8 cellular contexts compared by ENCODE assay signal in the genomic region with DNA sequence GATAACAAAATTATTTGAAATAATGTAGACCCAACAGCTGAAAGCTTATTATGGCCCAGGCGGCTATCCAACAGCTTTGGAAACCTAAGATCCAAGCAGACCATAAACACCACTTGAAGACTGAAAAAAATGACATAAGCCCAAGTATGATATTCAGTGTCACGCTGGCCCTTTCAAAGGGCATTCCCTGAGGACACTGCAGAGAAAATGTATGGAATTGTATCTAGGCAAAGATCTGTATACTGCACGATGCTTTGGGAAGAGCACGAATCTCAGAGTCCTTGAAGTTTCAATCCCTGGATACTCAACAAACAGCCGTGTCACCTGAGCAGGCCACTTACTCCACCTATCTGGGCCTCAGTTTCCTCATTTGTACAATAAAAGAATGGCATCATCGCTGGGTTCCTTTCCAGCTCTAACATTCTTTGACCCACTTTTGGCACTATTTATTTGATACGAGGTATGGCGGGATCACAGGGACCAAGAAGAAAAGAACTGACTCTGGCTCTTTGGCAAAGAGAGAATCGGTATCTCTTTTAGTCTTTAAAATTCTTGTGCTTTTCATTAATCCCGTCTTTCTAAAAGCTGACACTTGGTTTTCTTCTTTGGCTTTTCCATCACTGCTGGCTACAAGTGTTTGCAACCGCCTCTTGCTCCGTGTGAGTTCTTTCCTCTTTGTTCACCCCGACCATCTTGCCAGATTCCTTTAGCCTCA. TPM values are rescaled to one million over a fixed set of nuclear protein-coding genes. Genes with fewer than 3 reads are reported as not detected.
A peak's percentile ranks its signal among the peaks of the same experiment; 100 is the strongest.
DNase-seq lines count a peak whose midpoint lies in the region; ATAC-seq and TF ChIP-seq lines count a peak whose summit lies in the region.

No MANE protein-coding gene starts in this region.

- H3K27ac Mint-ChIP-seq in CD14-positive monocyte (peak overlapping the region; percentile 85 to 99 (median 94)), endodermal cell (peak overlapping the region; percentile 80), neural progenitor cell (peak overlapping the region; percentile 96)

- peaks cover 58% of the 10 kb centered on the region for H3K79me2 ChIP-seq in neural progenitor cell (ENCODE audit: low read depth)

- H3K4me1 ChIP-seq in NT2/D1 (ENCODE audit: insufficient read depth, insufficient read length) (peaks cover 3% of the 10 kb centered on the region), endodermal cell (ENCODE audit: control insufficient read depth, insufficient read depth, low read length) (no peaks in the 10 kb centered on the region), neural progenitor cell (peaks cover 30% of the 10 kb centered on the region)

- H3F3A ChIP-seq in neural progenitor cell (ENCODE audit: low read depth) = peaks cover 33% of the 10 kb centered on the region

- H3K9ac ChIP-seq in NT2/D1 (ENCODE audit: insufficient read length, low read depth) (peak overlapping the region; percentile 78), endodermal cell (ENCODE audit: extremely low read depth, low read length, poor library complexity, severe bottlenecking) (peak overlapping the region; percentile 73), neural progenitor cell (peak overlapping the region; percentile 56)

- H3K36me3 ChIP-seq in NT2/D1 (ENCODE audit: insufficient read depth, insufficient read length, low read length) (no peaks in the 10 kb centered on the region), endodermal cell (ENCODE audit: control insufficient read depth, insufficient read depth, low read length) (no peaks in the 10 kb centered on the region), neural progenitor cell (no peaks in the 10 kb centered on the region)

- DNase-seq in CD14-positive monocyte (ENCODE audit: low spot score) (no peak), NT2/D1 (ENCODE audit: low read depth, low spot score) (no peak), endodermal cell (no peak), neural progenitor cell (ENCODE audit: low spot score) (no peak), omental fat pad (ENCODE audit: low spot score) (no peak), NCI-H2107 (lab: John Stamatoyannopoulos, UW) (no peak)
- no peak for DNase-seq in activated effector memory CD4-positive, alpha-beta T cell treated with Interleukin-2 at 50 U/mL for 16 hours

- H3K9me3 ChIP-seq in NT2/D1 (ENCODE audit: insufficient read depth, low read length) (no peaks in the 10 kb centered on the region), endodermal cell (ENCODE audit: control insufficient read depth, low read length) (no peaks in the 10 kb centered on the region), neural progenitor cell (ENCODE audit: low read depth) (no peaks in the 10 kb centered on the region)

- H3K27me3 ChIP-seq in NT2/D1 (ENCODE audit: insufficient read depth, insufficient read length) (peaks cover 25% of the 10 kb centered on the region), endodermal cell (ENCODE audit: control insufficient read depth, insufficient read depth, low read length, poor library complexity, severe bottlenecking) (no peaks in the 10 kb centered on the region), neural progenitor cell (no peaks in the 10 kb centered on the region)

- H3K36me3 Mint-ChIP-seq in CD14-positive monocyte = peaks cover 3 to 4% of the 10 kb centered on the region in 2 donors
- no peaks in the 10 kb centered on the region for H3K36me3 Mint-ChIP-seq in endodermal cell (ENCODE audit: low read depth)
- peaks cover 2% of the 10 kb centered on the region for H3K36me3 Mint-ChIP-seq in neural progenitor cell

- H3K4me3 Mint-ChIP-seq in CD14-positive monocyte = peak overlapping the region; percentile 99 to 100
- H3K4me3 Mint-ChIP-seq in endodermal cell = peak overlapping the region; percentile 78
- peak overlapping the region; percentile 94 for H3K4me3 Mint-ChIP-seq in neural progenitor cell

- H3K27me3 Mint-ChIP-seq in CD14-positive monocyte (ENCODE audit: low read depth in 3 of 3) (peaks cover 0 to 3% (median 1%) of the 10 kb centered on the region in 3 donors), endodermal cell (ENCODE audit: insufficient read depth) (peaks cover 6% of the 10 kb centered on the region), neural progenitor cell (ENCODE audit: insufficient read depth, low read depth) (peaks cover 5% of the 10 kb centered on the region)

- H3K4me1 Mint-ChIP-seq in CD14-positive monocyte = peaks cover 57% of the 10 kb centered on the region
- peaks cover 32% of the 10 kb centered on the region for H3K4me1 Mint-ChIP-seq in endodermal cell
- H3K4me1 Mint-ChIP-seq in neural progenitor cell = peaks cover 35% of the 10 kb centered on the region

- ATAC-seq in omental fat pad (ENCODE audit: low FRiP score) = no peak
- ATAC-seq in GM21529 (IDR thresholded peaks at IDR 0.05; ENCODE audit: unreplicated experiment) = no peak

- H4K20me1 ChIP-seq in neural progenitor cell (ENCODE audit: low read depth) = peaks cover 48% of the 10 kb centered on the region

- peak overlapping the region; percentile 52 for H2AFZ ChIP-seq in neural progenitor cell (replicated peaks)

- 17 to 19% methylated on average over 12 to 13 of the region's 13 CpGs for WGBS in endodermal cell (ENCODE audit: insufficient coverage in 1 of 2, insufficient read length in 1 of 2), 2 experiments

- H3K4me2 ChIP-seq in neural progenitor cell = peak overlapping the region; percentile 99

- intact Hi-C loops in CD14-positive monocyte (cut with micrococcal nuclease) = no loop called here

- H3K4me3 ChIP-seq in NT2/D1 (ENCODE audit: insufficient read length, low read depth) = peak overlapping the region; percentile 66
- peak overlapping the region; percentile 92 for H3K4me3 ChIP-seq in endodermal cell (ENCODE audit: low read length)
- H3K4me3 ChIP-seq in neural progenitor cell = peak overlapping the region; percentile 90

- TF ChIP-seq CTCF in CD14-positive monocyte (IDR thresholded peaks at IDR 0.05) (no peak), endodermal cell (conservative IDR thresholded peaks at IDR 0.05) (no peak), neural progenitor cell (IDR thresholded peaks at IDR 0.05) (no peak), omental fat pad (IDR thresholded peaks at IDR 0.05) (no peak)

- H3K9me3 Mint-ChIP-seq in CD14-positive monocyte (no peaks in the 10 kb centered on the region), endodermal cell (no peaks in the 10 kb centered on the region), neural progenitor cell (no peaks in the 10 kb centered on the region)

- no peak overlapping the region for H3K27ac ChIP-seq in endodermal cell (ENCODE audit: low read depth, low read length)
- H3K27ac ChIP-seq in neural progenitor cell = peak overlapping the region; percentile 43

RNA-seq across cellular contexts. Expression of gene STAT5B, which starts 1.2 kb away (rescaled TPM):
- 10 to 100 TPM; 28.5 to 47.9 TPM for polyA plus RNA-seq in CD14-positive monocyte
- total RNA-seq in endodermal cell (10 to 100 TPM; 35.7 to 51.4 TPM), neural progenitor cell (ENCODE audit: low replicate concordance) (90.7 and 96.4 TPM in 2 replicates), omental fat pad (100 to 1,000 TPM in 2 of 4 donors, 10 to 100 TPM in 2; 66.6 to 130 (median 111) TPM)
- polyA plus RNA-seq in endodermal cell (2013, experiment 1 of 2) = 49.5 TPM
- 41.3 TPM for polyA plus RNA-seq in endodermal cell (2013, experiment 2 of 2)

RNA-seq across cellular contexts. Expression of gene STAT5A, which starts 13.3 kb away (rescaled TPM):
- 10 to 100 TPM; 30.5 to 49.8 TPM for polyA plus RNA-seq in CD14-positive monocyte
- total RNA-seq in endodermal cell = 1 to 10 TPM; 3.5 to 4.8 TPM
- polyA plus RNA-seq in endodermal cell (2013, experiment 1 of 2) = 2.5 TPM
- 2.2 TPM for polyA plus RNA-seq in endodermal cell (2013, experiment 2 of 2)
- 6.7 and 10.0 TPM in 2 replicates for total RNA-seq in neural progenitor cell (ENCODE audit: low replicate concordance)
- 100 to 1,000 TPM; 151 to 200 (median 171) TPM for total RNA-seq in omental fat pad

Comparison
In these comparisons a context has a peak if more than half of its experiments do, and no peak if none do; other contexts are left out.
1. RNA of gene STAT5A, which starts 13.3 kb away (total RNA-seq): 151 to 200 TPM in omental fat pad; 6.7 to 10.0 TPM in neural progenitor cell and 3.5 to 4.8 TPM in endodermal cell; every median in the first group is over 10 times any median in the second.
2. Peak in every context shown above with its lines, with median percentiles within 50 percentile points of each other: H3K27ac Mint-ChIP-seq, H3K4me3 Mint-ChIP-seq, H3K4me3 ChIP-seq and H3K9ac ChIP-seq.